In the genomic region with DNA sequence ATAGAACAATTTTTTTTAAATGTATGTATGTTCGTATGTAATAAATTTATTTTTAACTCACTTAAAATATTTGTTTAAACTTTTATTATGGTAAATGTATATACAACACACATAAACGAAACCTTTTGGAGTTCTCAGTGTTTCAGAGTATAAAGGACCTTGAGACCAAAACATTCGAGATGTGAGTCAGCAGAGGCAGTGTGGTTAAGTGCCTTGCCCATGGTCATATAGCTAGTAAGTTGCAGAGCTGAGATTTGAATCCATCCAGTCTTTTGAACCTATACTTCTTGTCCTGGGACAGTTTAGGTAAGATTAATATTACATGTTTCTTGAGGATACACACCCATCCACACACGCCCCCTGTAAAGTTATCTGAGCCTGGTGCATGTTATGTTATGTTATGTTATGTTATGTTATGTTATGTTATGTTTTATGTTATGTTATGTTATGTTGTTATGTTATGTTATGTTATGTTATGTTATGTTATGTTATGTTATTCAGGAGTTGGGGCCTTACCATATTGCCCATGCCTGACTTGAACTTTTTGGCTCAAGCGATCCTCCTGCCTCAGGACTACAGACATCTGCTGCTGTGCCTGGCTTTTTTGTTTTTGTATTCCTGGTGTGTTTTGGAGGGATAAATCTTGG, we compare ENCODE assay signal across 9 cellular contexts. TPM values are rescaled to one million over a fixed set of nuclear protein-coding genes. Genes with fewer than 3 reads are reported as not detected.
DNase-seq lines count a peak whose midpoint lies in the region; ATAC-seq and TF ChIP-seq lines count a peak whose summit lies in the region.
"Had no signal": no experiment of that assay in that cellular context is flagged by ENCODE, and none has a peak within 500 bp of the region (broad histone marks: within the 10 kb centered on the region; RNA-seq: fewer than 3 reads in every experiment).

No MANE protein-coding gene starts in this region.

- ATAC-seq in HG02885 (IDR thresholded peaks at IDR 0.05; ENCODE audit: poor library complexity, unreplicated experiment) = peak; percentile 46

- in situ Hi-C loops in brain microvascular endothelial cell (cut with HindIII; ENCODE audit: low pct_ligation_motif_present, low sequenced_read_pairs) = no loop called here

- H3K36me3 ChIP-seq in brain microvascular endothelial cell (replicated peaks) = peaks cover 3% of the 10 kb centered on the region
- peaks cover 9% of the 10 kb centered on the region for H3K36me3 ChIP-seq in osteoblast (ENCODE audit: insufficient read depth, low read length)
- H3K36me3 ChIP-seq: adrenal gland had no signal

- no peak overlapping the region for H3K4me2 ChIP-seq in osteoblast (ENCODE audit: insufficient read depth, low read length)

- no peaks in the 10 kb centered on the region for H3K27me3 ChIP-seq in brain microvascular endothelial cell (replicated peaks)
- no peaks in the 10 kb centered on the region for H3K27me3 ChIP-seq in osteoblast (ENCODE audit: insufficient read depth, low read length)
- H3K27me3 ChIP-seq: adrenal gland had no signal

- H3K4me1 ChIP-seq in osteoblast (ENCODE audit: insufficient read depth, low read length) = peaks cover 13% of the 10 kb centered on the region

- no peak overlapping the region for H2AFZ ChIP-seq in osteoblast (ENCODE audit: low read length)

- H3K9me3 ChIP-seq in osteoblast (ENCODE audit: low read depth, low read length) = no peaks in the 10 kb centered on the region
- H3K9me3 ChIP-seq: adrenal gland had no signal

- TF ChIP-seq CTCF in brain microvascular endothelial cell (IDR thresholded peaks at IDR 0.05; ENCODE audit: low read depth, low read length, missing control alignments) = no peak
- TF ChIP-seq CTCF in osteoblast (IDR thresholded peaks at IDR 0.05; ENCODE audit: extremely low read depth, low read depth, low read length) = no peak

- no peak for TF ChIP-seq POLR2A in erythroblast (IDR thresholded peaks at IDR 0.05; ENCODE audit: low read length)

- H4K20me1 ChIP-seq in osteoblast (ENCODE audit: insufficient read depth, low read length) = peaks cover 39% of the 10 kb centered on the region

- H3K27ac ChIP-seq in brain microvascular endothelial cell (peak overlapping the region; percentile 63), osteoblast (ENCODE audit: low read depth, low read length) (no peak overlapping the region)

- no peak overlapping the region for H3K4me3 ChIP-seq in brain microvascular endothelial cell (ENCODE audit: low read depth, low read length)
- no peak overlapping the region for H3K4me3 ChIP-seq in osteoblast (ENCODE audit: insufficient read depth, low read length)
- H3K4me3 ChIP-seq: adrenal gland had no signal

- DNase-seq in ELR (ENCODE audit: low read depth) = peak; percentile 49
- peak; percentile 59 for DNase-seq in brain microvascular endothelial cell
- DNase-seq in osteoblast (ENCODE audit: insufficient read length, low spot score, missing footprints) = peak; percentile 48
- DNase-seq in medulla oblongata (ENCODE audit: extremely low spot score) = no peak
- DNase-seq in NCI-H1092 (lab: John Stamatoyannopoulos, UW) = no peak
- DNase-seq in erythroblast (lab: John Stamatoyannopoulos, UW) = no peak
- DNase-seq: NCI-H2171 had no signal

- peaks cover 68% of the 10 kb centered on the region for H3K79me2 ChIP-seq in osteoblast (ENCODE audit: insufficient read depth, low read length)

RNA-seq across cellular contexts. Expression of gene TNRC6A, which starts 41.8 kb away (rescaled TPM):
- total RNA-seq in osteoblast = 38.0 and 40.7 TPM in 2 replicates

Comparison
In these comparisons a context has a peak if more than half of its experiments do, and no peak if none do; other contexts are left out.
1. DNase-seq: peak in ELR (single experiment), brain microvascular endothelial cell (single experiment) and osteoblast (single experiment); none in medulla oblongata (single experiment), NCI-H1092 (single experiment) and erythroblast (0 of 2).